In the genomic region with DNA sequence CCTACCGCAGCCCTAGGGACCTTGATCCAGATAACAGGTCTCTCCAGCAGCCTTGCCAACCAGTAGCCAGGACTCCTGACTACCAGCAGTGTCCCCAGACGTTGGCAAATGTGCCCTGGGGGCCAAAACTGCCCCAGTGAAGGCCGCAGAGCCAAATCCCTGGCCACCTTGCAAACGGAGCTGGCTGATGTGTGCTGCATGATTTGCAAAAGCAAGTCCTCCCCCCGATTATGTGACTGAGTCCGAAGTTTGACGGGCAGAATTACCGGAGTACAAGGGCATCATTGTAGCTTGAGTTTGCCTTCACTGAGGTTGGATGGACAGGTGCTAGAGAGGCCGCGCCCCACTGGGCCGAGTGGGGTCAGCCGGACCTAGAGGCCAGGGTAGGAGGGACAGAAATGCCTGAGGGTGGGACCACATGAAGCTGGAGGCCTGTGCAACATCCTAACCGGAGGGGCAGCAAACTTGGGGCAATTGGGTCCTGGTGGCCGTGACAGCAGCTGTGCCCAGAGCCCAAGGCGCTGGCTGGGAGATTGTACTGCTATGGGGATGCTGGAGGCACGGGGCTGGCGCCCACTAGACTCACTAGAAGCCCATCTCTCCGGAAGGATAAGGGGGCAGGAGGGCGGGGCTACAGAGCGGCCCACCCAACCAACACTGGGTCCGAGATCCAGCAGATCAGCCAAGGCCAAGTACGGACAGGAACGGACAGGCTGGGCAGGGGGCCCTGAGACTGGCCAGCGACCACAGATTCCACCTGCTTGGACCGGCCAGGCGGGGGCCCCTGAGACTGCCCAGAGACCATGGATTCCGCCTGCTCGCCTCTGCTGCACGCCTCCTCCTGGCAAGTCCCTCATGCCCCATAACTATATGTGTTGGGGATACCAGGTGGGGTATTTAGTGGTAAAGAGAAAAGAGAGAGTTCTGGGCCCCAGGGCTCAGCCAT, we compare ENCODE assay signal across 24 cellular contexts. TPM values are rescaled to one million over a fixed set of nuclear protein-coding genes. Genes with fewer than 3 reads are reported as not detected.
DNase-seq lines count a peak whose midpoint lies in the region; ATAC-seq, FAIRE-seq and TF ChIP-seq lines count a peak whose summit lies in the region.
"Had no signal": no experiment of that assay in that cellular context is flagged by ENCODE, and none has a peak within 500 bp of the region (broad histone marks: within the 10 kb centered on the region; RNA-seq: fewer than 3 reads in every experiment).

No MANE protein-coding gene starts in this region.

- POLR2A ChIA-PET in A673 (lab: Charles Lee; ENCODE audit: low non-redundant PET), result no interaction called here

- peaks cover 0 to 2% (median 0%) of the 10 kb centered on the region in 3 donors for H3K27me3 Mint-ChIP-seq in immature natural killer cell (ENCODE audit: low read depth in 3 of 3)
- H3K27me3 Mint-ChIP-seq: activated naive CD8-positive, alpha-beta T cell treated with anti-CD3 and anti-CD28 coated beads, Interleukin-2, amount 50 U/mL, for 24 hours; stimulated activated naive CD8-positive, alpha-beta T cell treated with anti-CD3 and anti-CD28 coated beads, Interleukin-15, Interleukin-2, amounts not matched to agents 100 ng/mL and 50 ng/mL, for 24 hours had no signal

- no peak overlapping the region for H3K27ac Mint-ChIP-seq in immature natural killer cell
- H3K27ac Mint-ChIP-seq: activated naive CD8-positive, alpha-beta T cell treated with anti-CD3 and anti-CD28 coated beads, Interleukin-2, amount 50 U/mL, for 24 hours; CD14-positive monocyte; stimulated activated naive CD8-positive, alpha-beta T cell treated with anti-CD3 and anti-CD28 coated beads, Interleukin-15, Interleukin-2, amounts not matched to agents 100 ng/mL and 50 ng/mL, for 24 hours had no signal

- H3K27me3 ChIP-seq in BE2C, result no peaks in the 10 kb centered on the region
- H3K27me3 ChIP-seq in psoas muscle (ENCODE audit: insufficient read depth in 3 of 3, low read length in 2 of 3), result peaks cover 0 to 8% (median 0%) of the 10 kb centered on the region in 3 donors
- H3K27me3 ChIP-seq in A673 (replicated peaks; ENCODE audit: insufficient read depth, low read depth, low read length, poor library complexity), result no peaks in the 10 kb centered on the region

- peak overlapping the region; percentile 8; the same call in 1 of the 2 replicates for H3K27ac ChIP-seq in VCaP
- H3K27ac ChIP-seq in kidney (ENCODE audit: low read depth in 2 of 2, low read length in 2 of 2), result peak overlapping the region in 1 of 2 donors; percentile 32
- peak overlapping the region; percentile 57 for H3K27ac ChIP-seq in psoas muscle
- H3K27ac ChIP-seq in A673 (ENCODE audit: low read depth, low read length, poor library complexity, severe bottlenecking), result no peak overlapping the region
- H3K27ac ChIP-seq: HL-60, neutrophil, SK-N-MC had no signal

- H3K4me1 ChIP-seq in BE2C (no peaks in the 10 kb centered on the region), kidney (ENCODE audit: control insufficient read depth in 1 of 2, insufficient read depth in 1 of 2, low read depth in 1 of 2, low read length in 2 of 2) (peaks cover 38 to 56% of the 10 kb centered on the region in 2 donors), psoas muscle (peaks cover 46% of the 10 kb centered on the region), A673 (ENCODE audit: insufficient read depth, low read length, poor library complexity, severe bottlenecking) (peaks cover 17% of the 10 kb centered on the region)

- no peak for TF ChIP-seq CTCF in BE2C (IDR thresholded peaks at IDR 0.05; ENCODE audit: low read depth, low read length)
- no peak for TF ChIP-seq CTCF in VCaP (conservative IDR thresholded peaks at IDR 0.05)
- no peak for TF ChIP-seq CTCF in kidney (IDR thresholded peaks at IDR 0.05; ENCODE audit: borderline replicate concordance, extremely low read depth, insufficient read depth)
- TF ChIP-seq CTCF in psoas muscle (IDR thresholded peaks at IDR 0.05), result no peak
- no peak for TF ChIP-seq CTCF in A673 (conservative IDR thresholded peaks at IDR 0.05; ENCODE audit: low read depth, low read length)

- no TSS peak for BruUV-seq in A673 (replicated peaks; lab: Mats Ljungman, UMichigan)

- DNase-seq in BE2C (peak; percentile 5), kidney (peak; percentile 75), psoas muscle (peak; percentile 10 to 41), DMS79 treated with DMSO at 0.1 percent for 48 hours (lab: John Stamatoyannopoulos, UW) (no peak), immature natural killer cell (no peak), A673 (ENCODE audit: low spot score) (no peak)
- DNase-seq: activated gamma-delta T cell; activated naive CD8-positive, alpha-beta T cell treated with anti-CD3 and anti-CD28 coated beads, Interleukin-2, amount 50 U/mL, for 24 hours; DMS 273 treated with DMSO at 0.1 percent for 48 hours; glutamatergic neuron; midbrain; NCI-H1105; spleen; stimulated activated CD4-positive, alpha-beta T cell treated with anti-CD3 and anti-CD28 coated beads, Interleukin-4, amount 100 ng/mL, for 4 hours had no signal

- no peaks in the 10 kb centered on the region for H3K36me3 Mint-ChIP-seq in immature natural killer cell
- H3K36me3 Mint-ChIP-seq: brain, CD14-positive monocyte had no signal

- ATAC-seq in psoas muscle, result no peak
- no peak for ATAC-seq in GM19324 (IDR thresholded peaks at IDR 0.05; ENCODE audit: low FRiP score, unreplicated experiment)
- ATAC-seq: activated naive CD8-positive, alpha-beta T cell treated with anti-CD3 and anti-CD28 coated beads, Interleukin-2, amount 50 U/mL, for 24 hours had no signal

- FAIRE-seq in kidney (lab: Jason Lieb, UNC), result no peak

- H3K9ac ChIP-seq in kidney (ENCODE audit: low read length in 2 of 2), result peak overlapping the region in 1 of 2 donors; percentile 55

- peak overlapping the region in 1 of 5 donors; percentile 10 for H3K4me3 Mint-ChIP-seq in immature natural killer cell
- H3K4me3 Mint-ChIP-seq: activated naive CD8-positive, alpha-beta T cell treated with anti-CD3 and anti-CD28 coated beads, Interleukin-2, amount 50 U/mL, for 24 hours; brain; CD14-positive monocyte; stimulated activated naive CD8-positive, alpha-beta T cell treated with anti-CD3 and anti-CD28 coated beads, Interleukin-15, Interleukin-2, amounts not matched to agents 100 ng/mL and 50 ng/mL, for 24 hours had no signal

- H3K9me3 ChIP-seq in BE2C (no peaks in the 10 kb centered on the region), kidney (ENCODE audit: control insufficient read depth in 1 of 2, low read length in 2 of 2) (no peaks in the 10 kb centered on the region), psoas muscle (no peaks in the 10 kb centered on the region), A673 (ENCODE audit: low read depth, low read length, poor library complexity, severe bottlenecking) (no peaks in the 10 kb centered on the region)
- H3K9me3 ChIP-seq: neutrophil, spleen, upper lobe of left lung had no signal

- CTCF ChIA-PET in A673 (lab: Charles Lee), result no interaction called here

- H3K36me3 ChIP-seq in BE2C, result no peaks in the 10 kb centered on the region
- no peaks in the 10 kb centered on the region for H3K36me3 ChIP-seq in kidney (ENCODE audit: control insufficient read depth in 1 of 2, insufficient read depth in 2 of 2, low read length in 2 of 2)
- no peaks in the 10 kb centered on the region for H3K36me3 ChIP-seq in psoas muscle (ENCODE audit: insufficient read depth in 1 of 2, low read depth in 1 of 2)
- no peaks in the 10 kb centered on the region for H3K36me3 ChIP-seq in A673 (ENCODE audit: insufficient read depth, low read length, poor library complexity, severe bottlenecking)
- H3K36me3 ChIP-seq: neutrophil, spleen, upper lobe of left lung had no signal

- intact Hi-C loops in kidney (cut with DNase I) (no loop called here), psoas muscle (cut with DNase I) (no loop called here), A673 (cut with micrococcal nuclease; ENCODE audit: unreplicated experiment) (no loop called here)

- H3K4me1 Mint-ChIP-seq in immature natural killer cell, result peaks cover 0 to 11% of the 10 kb centered on the region in 2 donors

- H3K9me3 Mint-ChIP-seq in immature natural killer cell, result no peaks in the 10 kb centered on the region
- H3K9me3 Mint-ChIP-seq: activated naive CD8-positive, alpha-beta T cell treated with anti-CD3 and anti-CD28 coated beads, Interleukin-2, amount 50 U/mL, for 24 hours; CD14-positive monocyte; stimulated activated naive CD8-positive, alpha-beta T cell treated with anti-CD3 and anti-CD28 coated beads, Interleukin-15, Interleukin-2, amounts not matched to agents 100 ng/mL and 50 ng/mL, for 24 hours had no signal

- 78 to 82% (median 79%) methylated on average over 29 of the region's 29 CpGs for whole genome bisulfite sequencing in psoas muscle, 3 donors

- H3K4me3 ChIP-seq in BE2C (ENCODE audit: low read depth, low read length) (no peak overlapping the region), kidney (ENCODE audit: low read length in 2 of 2) (no peak overlapping the region), psoas muscle (no peak overlapping the region), A673 (ENCODE audit: low read depth, low read length, poor library complexity, severe bottlenecking) (no peak overlapping the region)
- H3K4me3 ChIP-seq: SK-N-MC, spleen, upper lobe of left lung had no signal

RNA-seq across cellular contexts. Expression of a gene that starts 2.8 kb away (rescaled TPM):
- 4.8 TPM for polyA plus RNA-seq in BE2C (2012; ENCODE audit: insufficient read depth, insufficient read length, low read depth)
- total RNA-seq in kidney (39.3 TPM), psoas muscle (under 1 TPM; 0.29 to 0.56 (median 0.49) TPM), A673 (2021) (8.9 and 11.2 TPM in 2 replicates)
- polyA plus RNA-seq in kidney (ENCODE audit: insufficient read depth, low read depth, low replicate concordance) (15.5 TPM), psoas muscle (under 1 TPM; 0.29 to 0.55 (median 0.52) TPM), immature natural killer cell (not detected)
- total RNA-seq: T-helper 2 cell treated with Interferon-gamma antibody and Interleukin-4, amounts not matched to agents 100 ng/mL and 5 ng/mL, for 36 hours had no signal
- polyA plus RNA-seq: CD14-positive monocyte had no signal

Comparison
In these comparisons a context has a peak if more than half of its experiments do, and no peak if none do; other contexts are left out.
1. DNase-seq: peak in BE2C (single experiment), kidney (single experiment) and psoas muscle (2 of 2); none in DMS79 treated with DMSO at 0.1 percent for 48 hours (single experiment), immature natural killer cell (0 of 3) and A673 (single experiment).